Comparison of ENCODE assay signal across 18 cellular contexts in the genomic region with DNA sequence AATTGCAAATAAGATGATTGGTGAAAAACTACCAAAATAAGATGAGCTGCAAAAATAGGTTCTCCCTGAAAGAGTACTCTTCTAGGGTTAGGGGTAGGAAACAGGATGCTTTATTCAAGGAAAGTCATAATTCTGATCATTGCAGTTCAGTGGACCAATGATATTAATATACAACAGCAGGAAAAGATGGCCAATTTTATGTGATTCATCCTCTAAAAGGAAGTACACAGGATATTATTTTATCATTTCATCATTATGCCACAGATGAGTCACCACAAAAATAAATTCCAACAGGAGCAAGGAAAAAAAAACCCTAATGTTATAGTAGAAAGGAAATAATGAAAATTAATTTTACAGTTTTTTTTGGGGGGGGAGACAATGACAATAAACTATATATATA.
DNase-seq lines count a peak whose midpoint lies in the region; FAIRE-seq and TF ChIP-seq lines count a peak whose summit lies in the region.
"Had no signal": no experiment of that assay in that cellular context is flagged by ENCODE, and none has a peak within 500 bp of the region (broad histone marks: within the 10 kb centered on the region; RNA-seq: fewer than 3 reads in every experiment).

No MANE protein-coding gene starts in this region.

- H3K9me3 ChIP-seq in BLaER1 treated with 17β-estradiol and CSF1 and Interleukin-3, amounts not matched to agents 10 nM and 100 nM (replicated peaks in 1 of 11), result peaks cover 0 to 17% (median 7%) of the 10 kb centered on the region in 11 experiments; a peak in 11 of 22 replicates
- H3K9me3 ChIP-seq in uterus (no peaks in the 10 kb centered on the region), kidney (ENCODE audit: control insufficient read depth in 1 of 2, low read length in 2 of 2) (no peaks in the 10 kb centered on the region)

- H3K36me3 ChIP-seq in BLaER1 treated with 17β-estradiol and CSF1 and Interleukin-3, amounts not matched to agents 10 nM and 100 nM, result no peaks in the 10 kb centered on the region
- H3K36me3 ChIP-seq in uterus (no peaks in the 10 kb centered on the region), kidney (ENCODE audit: control insufficient read depth in 1 of 2, insufficient read depth in 2 of 2, low read length in 2 of 2) (no peaks in the 10 kb centered on the region)

- peak overlapping the region in 6 of 11 experiments; percentile 11 to 43 (median 30); a peak in 6 of 22 replicates for H3K4me2 ChIP-seq in BLaER1 treated with 17β-estradiol and CSF1 and Interleukin-3, amounts not matched to agents 10 nM and 100 nM

- DNase-seq in NCI-H460 (ENCODE audit: extremely low read depth, low read depth), result peak; percentile 26
- DNase-seq in dermis blood vessel endothelial cell, result peak; percentile 53
- DNase-seq in lung microvascular endothelial cell (ENCODE audit: low read depth in 2 of 2), result peak; percentile 74 to 89
- no peak for DNase-seq in uterus
- no peak for DNase-seq in kidney
- DNase-seq in NCI-H1436 treated with DMSO at 0.1 percent for 48 hours (lab: John Stamatoyannopoulos, UW), result no peak
- no peak for DNase-seq in UCSD-AML1 (lab: John Stamatoyannopoulos, UW; ENCODE audit: unreplicated experiment)
- DNase-seq: activated CD4-positive, CD25-positive, alpha-beta regulatory T cell; activated naive CD4-positive, alpha-beta T cell treated with anti-CD3 and anti-CD28 coated beads, Interleukin-2, amount 50 U/mL, for 16 hours; cerebellar nuclear complex; DND-41; foreskin melanocyte; NCI-H1092 treated with DMSO at 0.1 percent for 48 hours; NCI-H2227 treated with DMSO at 0.1 percent for 48 hours; T-cell had no signal

- no peak for TF ChIP-seq CTCF in uterus (IDR thresholded peaks at IDR 0.05)
- TF ChIP-seq CTCF in kidney (IDR thresholded peaks at IDR 0.05; ENCODE audit: borderline replicate concordance, extremely low read depth, insufficient read depth), result no peak

- H3K9ac ChIP-seq in BLaER1 treated with 17β-estradiol and CSF1 and Interleukin-3, amounts not matched to agents 10 nM and 100 nM, result no peak overlapping the region
- no peak overlapping the region for H3K9ac ChIP-seq in kidney (ENCODE audit: low read length in 2 of 2)

- no peak overlapping the region for H3K4me3 ChIP-seq in BLaER1 treated with 17β-estradiol and CSF1 and Interleukin-3, amounts not matched to agents 10 nM and 100 nM
- H3K4me3 ChIP-seq in uterus, result no peak overlapping the region
- no peak overlapping the region for H3K4me3 ChIP-seq in kidney (ENCODE audit: low read length in 2 of 2)
- H3K4me3 ChIP-seq: GM12878 had no signal

- no peaks in the 10 kb centered on the region for H3K27me3 ChIP-seq in BLaER1 treated with 17β-estradiol and CSF1 and Interleukin-3, amounts not matched to agents 10 nM and 100 nM
- no peaks in the 10 kb centered on the region for H3K27me3 ChIP-seq in uterus

- peaks cover 0 to 17% (median 6%) of the 10 kb centered on the region in 10 experiments; a peak in 8 of 20 replicates for H3K4me1 ChIP-seq in BLaER1 treated with 17β-estradiol and CSF1 and Interleukin-3, amounts not matched to agents 10 nM and 100 nM
- H3K4me1 ChIP-seq in uterus (no peaks in the 10 kb centered on the region), kidney (ENCODE audit: control insufficient read depth in 1 of 2, insufficient read depth in 1 of 2, low read depth in 1 of 2, low read length in 2 of 2) (no peaks in the 10 kb centered on the region)

- intact Hi-C loops in uterus (cut with DNase I; ENCODE audit: low total_unique reads), result no loop called here
- intact Hi-C loops in kidney (cut with DNase I), result no loop called here

- no peaks in the 10 kb centered on the region for H4K20me1 ChIP-seq in BLaER1 treated with 17β-estradiol and CSF1 and Interleukin-3, amounts not matched to agents 10 nM and 100 nM

- FAIRE-seq in kidney (lab: Jason Lieb, UNC), result no peak
- FAIRE-seq: GM12878, keratinocyte had no signal

- no peak for TF ChIP-seq POLR2A in uterus (IDR thresholded peaks at IDR 0.05)

- no peak overlapping the region for H3K27ac ChIP-seq in BLaER1 treated with 17β-estradiol and CSF1 and Interleukin-3, amounts not matched to agents 10 nM and 100 nM
- H3K27ac ChIP-seq in uterus (no peak overlapping the region), kidney (ENCODE audit: low read depth in 2 of 2, low read length in 2 of 2) (no peak overlapping the region)

Comparison
In these comparisons a context has a peak if more than half of its experiments do, and no peak if none do; other contexts are left out.
1. DNase-seq: peak in NCI-H460 (single experiment), dermis blood vessel endothelial cell (single experiment) and lung microvascular endothelial cell (2 of 2); none in uterus (0 of 2), kidney (single experiment), NCI-H1436 treated with DMSO at 0.1 percent for 48 hours (single experiment) and UCSD-AML1 (single experiment).